ENCODE assay signal across 8 cellular contexts in genomic region chr14:20468773-20469241, GRCh38. TPM values are rescaled to one million over a fixed set of nuclear protein-coding genes. Genes with fewer than 3 reads are reported as not detected.
DNase-seq lines count a peak whose midpoint lies in the region; ATAC-seq, FAIRE-seq and TF ChIP-seq lines count a peak whose summit lies in the region.

No MANE protein-coding gene starts in this region.

- intact Hi-C loops in ascending aorta (cut with DNase I), result loop anchor here (1.0 to 2.0 kb wide), 3 partner anchors 8 to 126 kb away; partner anchors contain the start of genes APEX1, OSGEP, PARP2 and PIP4P1
- intact Hi-C loops in HepG2 (cut with micrococcal nuclease; ENCODE audit: unreplicated experiment), result loop anchor here (1.0 kb wide), 3 partner anchors 8 to 213 kb away; partner anchors contain the start of genes PIP4P1 and TEP1
- intact Hi-C loops in tibial artery (cut with DNase I; ENCODE audit: low total_unique reads), result loop anchor here (5.0 kb wide), 1 partner anchor 213 kb away; the partner anchor contains the start of gene RNASE4

- no peak overlapping the region for H3K4ac ChIP-seq in H9 (ENCODE audit: low read depth, low read length)

- peak overlapping the region; percentile 96 for H2AFZ ChIP-seq in H9 (ENCODE audit: low read length)
- no peak overlapping the region for H2AFZ ChIP-seq in HepG2 (ENCODE audit: low read length)

- H3K79me1 ChIP-seq in H9 (ENCODE audit: insufficient read depth, low read depth, low read length, poor library complexity, severe bottlenecking), result peaks cover 9% of the 10 kb centered on the region

- H3K79me2 ChIP-seq in H9 (ENCODE audit: insufficient read depth, low read length) (peaks cover 11% of the 10 kb centered on the region; the same call in 1 of the 2 replicates), HepG2 (ENCODE audit: insufficient read depth, low read length) (peaks cover 17% of the 10 kb centered on the region)

- no peaks in the 10 kb centered on the region for H3K9me3 ChIP-seq in H9 (ENCODE audit: control insufficient read depth, low read depth, low read length)
- H3K9me3 ChIP-seq in ascending aorta, result no peaks in the 10 kb centered on the region
- H3K9me3 ChIP-seq in HepG2 (ENCODE audit: low read length), result no peaks in the 10 kb centered on the region
- H3K9me3 ChIP-seq in tibial artery, result no peaks in the 10 kb centered on the region

- POLR2A ChIA-PET in BJ (lab: Charles Lee) (no interaction called here), HepG2 (lab: Yijun Ruan, JAX) (interaction anchor here (1.0 to 4.1 kb wide), 4 partner anchors 8 to 55 kb away, joined by 3 to 46 read pairs (median 19); partner anchors contain the start of genes APEX1, OSGEP, PIP4P1 and TEP1)

- no peaks in the 10 kb centered on the region for H3K9me3 Mint-ChIP-seq in H9

- ATAC-seq in HepG2 (peak; percentile 7), HG03135 (IDR thresholded peaks at IDR 0.05; ENCODE audit: unreplicated experiment) (no peak)

- H3K23me2 ChIP-seq in H9 (ENCODE audit: insufficient read length, low read depth, low read length, poor library complexity, severe bottlenecking), result peaks cover 15% of the 10 kb centered on the region

- DNase-seq in BJ (ENCODE audit: low read depth) (no peak), H9 (no peak), ascending aorta (ENCODE audit: low spot score in 2 of 2) (peak in 1 of 2 donors; percentile 66), HepG2 (ENCODE audit: low spot score) (no peak), tibial artery (no peak), LoVo (ENCODE audit: low spot score) (no peak), inferior parietal cortex (ENCODE audit: extremely low spot score) (no peak)

- peaks cover 1% of the 10 kb centered on the region; the same call in 1 of the 2 replicates for H3K27me3 ChIP-seq in BJ (ENCODE audit: control insufficient read depth, insufficient read depth, low read length)
- no peaks in the 10 kb centered on the region; the same call in 1 of the 2 replicates for H3K27me3 ChIP-seq in H9 (ENCODE audit: insufficient read depth, low read length)
- no peaks in the 10 kb centered on the region for H3K27me3 ChIP-seq in ascending aorta
- no peaks in the 10 kb centered on the region for H3K27me3 ChIP-seq in HepG2 (ENCODE audit: control insufficient read depth in 1 of 2, insufficient read depth in 2 of 2, low read length in 2 of 2)
- no peaks in the 10 kb centered on the region for H3K27me3 ChIP-seq in tibial artery

- no peak overlapping the region for H4K8ac ChIP-seq in H9 (replicated peaks; ENCODE audit: insufficient read length, low read depth, low read length)

- H3K23ac ChIP-seq in H9 (ENCODE audit: insufficient read length, low read depth, low read length), result no peak overlapping the region

- H3K4me1 Mint-ChIP-seq in H9, result peaks cover 20 to 21% of the 10 kb centered on the region in 2 experiments

- H4K91ac ChIP-seq in H9 (ENCODE audit: insufficient read length, low read depth, low read length), result no peak overlapping the region

- H3K27ac Mint-ChIP-seq in H9, result peak overlapping the region in 2 of 3 experiments; percentile 11 to 97; a peak in 3 of 7 replicates

- H2BK120ac ChIP-seq in H9 (ENCODE audit: low read depth, low read length, poor library complexity, severe bottlenecking), result no peak overlapping the region

- H3K9ac ChIP-seq in H9 (ENCODE audit: extremely low read depth, insufficient read length, low read length) (no peak overlapping the region), HepG2 (ENCODE audit: insufficient read depth, low read depth, low read length) (peak overlapping the region; percentile 70; the same call in 1 of the 2 replicates)

- BruUV-seq in HepG2 (replicated peaks; lab: Mats Ljungman, UMichigan), result no TSS peak

- no peak overlapping the region for H3K56ac ChIP-seq in H9 (ENCODE audit: insufficient read length, low read depth, low read length)

- H3K4me3 ChIP-seq in BJ (ENCODE audit: low read depth, low read length), result peak overlapping the region; percentile 70
- peak overlapping the region; percentile 90 to 91 for H3K4me3 ChIP-seq in ascending aorta
- H3K4me3 ChIP-seq in HepG2 (replicated peaks in 1 of 3; ENCODE audit: insufficient read depth in 1 of 3, low read depth in 2 of 3, low read length in 3 of 3), result peak overlapping the region; percentile 54 to 93 (median 74)
- H3K4me3 ChIP-seq in tibial artery, result peak overlapping the region; percentile 56 to 79

- no peaks in the 10 kb centered on the region for H3K36me3 ChIP-seq in BJ (ENCODE audit: control insufficient read depth, insufficient read depth, low read length)
- peaks cover 10 to 15% of the 10 kb centered on the region in 2 donors for H3K36me3 ChIP-seq in ascending aorta
- H3K36me3 ChIP-seq in HepG2 (replicated peaks in 1 of 2; ENCODE audit: control insufficient read depth in 1 of 2, insufficient read depth in 2 of 2, low read length in 2 of 2), result peaks cover 2 to 7% of the 10 kb centered on the region in 2 experiments; a peak in 2 of 5 replicates
- H3K36me3 ChIP-seq in tibial artery, result peaks cover 0 to 10% (median 7%) of the 10 kb centered on the region in 3 donors

- no peak for FAIRE-seq in HepG2 (lab: Jason Lieb, UNC)

- H2BK15ac ChIP-seq in H9 (ENCODE audit: low read depth, low read length), result no peak overlapping the region

- no peak overlapping the region for H3K27ac ChIP-seq in H9 (ENCODE audit: insufficient read length, low read depth, low read length)
- peak overlapping the region; percentile 94 to 96 for H3K27ac ChIP-seq in ascending aorta
- no peak overlapping the region for H3K27ac ChIP-seq in HepG2 (ENCODE audit: extremely low read length, insufficient read depth, low read length)
- peak overlapping the region; percentile 79 to 89 for H3K27ac ChIP-seq in tibial artery

- H3T11ph ChIP-seq in H9 (ENCODE audit: low read length), result no peak overlapping the region

- in situ Hi-C loops in HepG2 (cut with HindIII; ENCODE audit: extremely low pct_ligation_motif_present, low pct_unique_long_range_greater_than_20kb), result loop anchor here (10.0 to 25.0 kb wide), 3 partner anchors 132 to 506 kb away; partner anchors contain the start of genes CCNB1IP1 and PARP2

- H2BK12ac ChIP-seq in H9 (ENCODE audit: insufficient read length, low read depth, low read length), result no peak overlapping the region

- peak overlapping the region; percentile 96 for H3K4me2 ChIP-seq in H9 (ENCODE audit: insufficient read depth, insufficient read length, low read length)
- peak overlapping the region; percentile 99 for H3K4me2 ChIP-seq in HepG2 (ENCODE audit: low read depth, low read length)

- CTCF ChIA-PET in BJ (lab: Yijun Ruan, JAX), result no interaction called here
- CTCF ChIA-PET in HepG2 (lab: Yijun Ruan, JAX; ENCODE audit: low intra/inter-chr PET ratio, low total read pairs), result no interaction called here

- no CpG with 5 or more reads among the region's 16 CpGs for WGBS in H9 (ENCODE audit: extremely low coverage, insufficient read length, low lambda C conversion rate)
- WGBS in HepG2 (ENCODE audit: low lambda C conversion rate), result 10% methylated on average over 16 of the region's 16 CpGs

- no peak for TF ChIP-seq EP300 in HepG2 (IDR thresholded peaks at IDR 0.05; ENCODE audit: low read depth in 2 of 2, low read length in 2 of 2)
- TF ChIP-seq EP300 in HepG2 (CRISPR knock-in tag; IDR thresholded peaks at IDR 0.05; ENCODE audit: borderline replicate concordance), result no peak

- no peak overlapping the region for H3K18ac ChIP-seq in H9 (ENCODE audit: insufficient read length, low read depth, low read length)

- TF ChIP-seq RAD21 in HepG2 (CRISPR knock-in tag; IDR thresholded peaks at IDR 0.05), result no peak

- H4K5ac ChIP-seq in H9 (ENCODE audit: insufficient read length, low read depth, low read length), result no peak overlapping the region

- H4K20me1 ChIP-seq in H9 (ENCODE audit: control insufficient read depth, insufficient read depth, insufficient read length), result peaks cover 2% of the 10 kb centered on the region
- H4K20me1 ChIP-seq in HepG2 (ENCODE audit: insufficient read depth, low read length), result no peaks in the 10 kb centered on the region

- no peak overlapping the region for H2BK5ac ChIP-seq in H9 (ENCODE audit: insufficient read length, low read length)

- no peaks in the 10 kb centered on the region for H3K4me1 ChIP-seq in H9 (ENCODE audit: insufficient read depth, low read length)
- H3K4me1 ChIP-seq in ascending aorta, result peaks cover 0 to 12% of the 10 kb centered on the region in 2 donors
- H3K4me1 ChIP-seq in HepG2 (ENCODE audit: insufficient read depth, low read length), result peaks cover 53% of the 10 kb centered on the region
- H3K4me1 ChIP-seq in tibial artery, result peaks cover 0 to 18% (median 10%) of the 10 kb centered on the region in 4 donors

- H3K14ac ChIP-seq in H9 (ENCODE audit: insufficient read depth, low read length), result 0 out of 2 replicates have a peak overlapping the region, but pooled peaks have one; percentile 10

- H3K4me3 Mint-ChIP-seq in H9, result peak overlapping the region; percentile 97

- no peaks in the 10 kb centered on the region; the same call in 1 of the 2 replicates for H3K27me3 Mint-ChIP-seq in H9 (ENCODE audit: low read depth)

- peaks cover 15 to 33% (median 24%) of the 10 kb centered on the region in 3 experiments; a peak in 6 of 7 replicates for H3K36me3 Mint-ChIP-seq in H9 (ENCODE audit: insufficient read depth in 1 of 3, low read depth in 3 of 3)

- no peak overlapping the region for H2AK5ac ChIP-seq in H9 (ENCODE audit: insufficient read length, low read length)

- no peak for TF ChIP-seq POLR2A in HepG2 (IDR thresholded peaks at IDR 0.05; ENCODE audit: insufficient read depth in 1 of 2, low read depth in 2 of 2, low read length in 2 of 2)

- no peak overlapping the region for H2BK20ac ChIP-seq in H9 (ENCODE audit: low read depth, low read length, poor library complexity, severe bottlenecking)

- no peak for TF ChIP-seq CTCF in BJ (IDR thresholded peaks at IDR 0.05; ENCODE audit: insufficient read depth, low read depth, low read length)
- no peak for TF ChIP-seq CTCF in H9 (conservative IDR thresholded peaks at IDR 0.05)
- no peak for TF ChIP-seq CTCF in ascending aorta (IDR thresholded peaks at IDR 0.05)
- no peak for TF ChIP-seq CTCF in HepG2 (CRISPR knock-in tag; IDR thresholded peaks at IDR 0.05)
- no peak for TF ChIP-seq CTCF in tibial artery (IDR thresholded peaks at IDR 0.05)

RNA-seq across cellular contexts. Expression of gene PNP, which starts 0.4 kb away (rescaled TPM):
- 18.4 and 21.4 TPM in 2 replicates for polyA plus RNA-seq in BJ (2011; rRNA removed)
- polyA minus RNA-seq in BJ (2011; rRNA and poly(A)+ RNA removed), result 6.2 and 11.1 TPM in 2 replicates
- total RNA-seq in H9 (2021), result 83.9 and 87.5 TPM in 2 replicates
- 62.7 TPM for total RNA-seq in ascending aorta
- 74.8 and 117 TPM in 2 replicates for total RNA-seq in HepG2 (2016; rRNA removed; fragmentation: Illumina TruSeq; extraction: Trizol)
- total RNA-seq in HepG2 (2016; cell fraction: cytosol; rRNA removed; fragmentation: Illumina TruSeq; extraction: Trizol; ENCODE audit: low read depth), result 7.1 and 8.7 TPM in 2 replicates
- total RNA-seq in HepG2 (2016; cell fraction: insoluble cytoplasmic fraction; rRNA removed; fragmentation: Illumina TruSeq; extraction: Trizol), result 74.5 and 119 TPM in 2 replicates
- 16.6 and 17.8 TPM in 2 replicates for total RNA-seq in HepG2 (2016; cell fraction: membrane; rRNA removed; fragmentation: Illumina TruSeq; extraction: Trizol)
- total RNA-seq in HepG2 (2016; cell fraction: nucleus; rRNA removed; fragmentation: Illumina TruSeq; extraction: Trizol), result 36.5 and 46.4 TPM in 2 replicates
- 40.2 and 45.4 TPM in 2 replicates for polyA plus RNA-seq in HepG2 (2011; rRNA removed)
- polyA plus RNA-seq in HepG2 (2011; cell fraction: cytosol; rRNA removed), result 49.6 and 54.1 TPM in 2 replicates
- 20.3 and 24.4 TPM in 2 replicates for polyA plus RNA-seq in HepG2 (2011; cell fraction: nucleus; rRNA removed)
- polyA plus RNA-seq in HepG2 (2012), result 22.4 and 23.3 TPM in 2 replicates
- 6.6 and 6.8 TPM in 2 replicates for polyA plus RNA-seq in HepG2 (2016; cell fraction: cytosol; fragmentation: Illumina TruSeq; extraction: Trizol; ENCODE audit: low read depth)
- 118 and 121 TPM in 2 replicates for polyA plus RNA-seq in HepG2 (2016; cell fraction: insoluble cytoplasmic fraction; fragmentation: Illumina TruSeq; extraction: Trizol; ENCODE audit: low read depth)
- 10.3 and 11.4 TPM in 2 replicates for polyA plus RNA-seq in HepG2 (2016; cell fraction: membrane; fragmentation: Illumina TruSeq; extraction: Trizol; ENCODE audit: low read depth)
- 46.5 and 51.8 TPM in 2 replicates for polyA plus RNA-seq in HepG2 (2016; cell fraction: nucleus; fragmentation: Illumina TruSeq; extraction: Trizol; ENCODE audit: insufficient read depth, low read depth)
- polyA minus RNA-seq in HepG2 (2011; rRNA and poly(A)+ RNA removed; ENCODE audit: low replicate concordance), result 38.2 and 227 TPM in 2 replicates
- polyA minus RNA-seq in HepG2 (2011; cell fraction: cytosol; rRNA and poly(A)+ RNA removed), result 25.9 and 29.4 TPM in 2 replicates
- 25.4 and 32.6 TPM in 2 replicates for polyA minus RNA-seq in HepG2 (2011; cell fraction: nucleus; rRNA and poly(A)+ RNA removed)

RNA-seq across cellular contexts. Expression of gene PIP4P1, which starts 7.6 kb away (rescaled TPM):
- polyA plus RNA-seq in BJ (2011; rRNA removed) (28.6 and 38.3 TPM in 2 replicates), HepG2 (2011; rRNA removed) (47.0 and 54.5 TPM in 2 replicates)
- polyA minus RNA-seq in BJ (2011; rRNA and poly(A)+ RNA removed), result 26.0 and 45.9 TPM in 2 replicates
- total RNA-seq in H9 (2021) (38.5 and 41.6 TPM in 2 replicates), ascending aorta (30.7 TPM), HepG2 (2016; rRNA removed; fragmentation: Illumina TruSeq; extraction: Trizol) (31.9 and 33.4 TPM in 2 replicates)
- 16.4 and 18.3 TPM in 2 replicates for total RNA-seq in HepG2 (2016; cell fraction: cytosol; rRNA removed; fragmentation: Illumina TruSeq; extraction: Trizol; ENCODE audit: low read depth)
- 32.1 and 34.6 TPM in 2 replicates for total RNA-seq in HepG2 (2016; cell fraction: insoluble cytoplasmic fraction; rRNA removed; fragmentation: Illumina TruSeq; extraction: Trizol)
- total RNA-seq in HepG2 (2016; cell fraction: membrane; rRNA removed; fragmentation: Illumina TruSeq; extraction: Trizol), result 32.6 and 39.7 TPM in 2 replicates
- 20.8 and 28.1 TPM in 2 replicates for total RNA-seq in HepG2 (2016; cell fraction: nucleus; rRNA removed; fragmentation: Illumina TruSeq; extraction: Trizol)
- 40.6 and 41.5 TPM in 2 replicates for polyA plus RNA-seq in HepG2 (2011; cell fraction: cytosol; rRNA removed)
- polyA plus RNA-seq in HepG2 (2011; cell fraction: nucleus; rRNA removed), result 70.2 and 90.4 TPM in 2 replicates
- polyA plus RNA-seq in HepG2 (2012), result 30.3 and 35.7 TPM in 2 replicates
- polyA plus RNA-seq in HepG2 (2016; cell fraction: cytosol; fragmentation: Illumina TruSeq; extraction: Trizol; ENCODE audit: low read depth), result 14.0 and 16.8 TPM in 2 replicates
- polyA plus RNA-seq in HepG2 (2016; cell fraction: insoluble cytoplasmic fraction; fragmentation: Illumina TruSeq; extraction: Trizol; ENCODE audit: low read depth), result 40.6 and 44.1 TPM in 2 replicates
- 24.7 and 35.2 TPM in 2 replicates for polyA plus RNA-seq in HepG2 (2016; cell fraction: membrane; fragmentation: Illumina TruSeq; extraction: Trizol; ENCODE audit: low read depth)
- polyA plus RNA-seq in HepG2 (2016; cell fraction: nucleus; fragmentation: Illumina TruSeq; extraction: Trizol; ENCODE audit: insufficient read depth, low read depth), result 61.7 and 72.0 TPM in 2 replicates
- 63.2 and 70.8 TPM in 2 replicates for polyA minus RNA-seq in HepG2 (2011; rRNA and poly(A)+ RNA removed; ENCODE audit: low replicate concordance)
- 16.6 and 21.8 TPM in 2 replicates for polyA minus RNA-seq in HepG2 (2011; cell fraction: cytosol; rRNA and poly(A)+ RNA removed)
- polyA minus RNA-seq in HepG2 (2011; cell fraction: nucleus; rRNA and poly(A)+ RNA removed), result 33.3 and 33.8 TPM in 2 replicates

RNA-seq across cellular contexts. Expression of gene APEX1, which starts 13.8 kb away (rescaled TPM):
- polyA plus RNA-seq in BJ (2011; rRNA removed), result 219 and 237 TPM in 2 replicates
- polyA minus RNA-seq in BJ (2011; rRNA and poly(A)+ RNA removed), result 77.2 and 135 TPM in 2 replicates
- total RNA-seq in H9 (2021), result 340 and 348 TPM in 2 replicates
- total RNA-seq in ascending aorta, result 21.5 TPM
- total RNA-seq in HepG2 (2016; rRNA removed; fragmentation: Illumina TruSeq; extraction: Trizol), result 171 and 261 TPM in 2 replicates
- total RNA-seq in HepG2 (2016; cell fraction: cytosol; rRNA removed; fragmentation: Illumina TruSeq; extraction: Trizol; ENCODE audit: low read depth), result 72.5 and 84.0 TPM in 2 replicates
- total RNA-seq in HepG2 (2016; cell fraction: insoluble cytoplasmic fraction; rRNA removed; fragmentation: Illumina TruSeq; extraction: Trizol), result 177 and 247 TPM in 2 replicates
- total RNA-seq in HepG2 (2016; cell fraction: membrane; rRNA removed; fragmentation: Illumina TruSeq; extraction: Trizol), result 130 and 144 TPM in 2 replicates
- 79.4 and 94.6 TPM in 2 replicates for total RNA-seq in HepG2 (2016; cell fraction: nucleus; rRNA removed; fragmentation: Illumina TruSeq; extraction: Trizol)
- polyA plus RNA-seq in HepG2 (2011; rRNA removed), result 336 and 405 TPM in 2 replicates
- polyA plus RNA-seq in HepG2 (2011; cell fraction: cytosol; rRNA removed), result 342 and 365 TPM in 2 replicates
- 199 and 247 TPM in 2 replicates for polyA plus RNA-seq in HepG2 (2011; cell fraction: nucleus; rRNA removed)
- polyA plus RNA-seq in HepG2 (2012), result 218 and 250 TPM in 2 replicates
- 85.4 and 96.6 TPM in 2 replicates for polyA plus RNA-seq in HepG2 (2016; cell fraction: cytosol; fragmentation: Illumina TruSeq; extraction: Trizol; ENCODE audit: low read depth)
- 442 and 448 TPM in 2 replicates for polyA plus RNA-seq in HepG2 (2016; cell fraction: insoluble cytoplasmic fraction; fragmentation: Illumina TruSeq; extraction: Trizol; ENCODE audit: low read depth)
- polyA plus RNA-seq in HepG2 (2016; cell fraction: membrane; fragmentation: Illumina TruSeq; extraction: Trizol; ENCODE audit: low read depth), result 162 and 177 TPM in 2 replicates
- polyA plus RNA-seq in HepG2 (2016; cell fraction: nucleus; fragmentation: Illumina TruSeq; extraction: Trizol; ENCODE audit: insufficient read depth, low read depth), result 253 and 259 TPM in 2 replicates
- polyA minus RNA-seq in HepG2 (2011; rRNA and poly(A)+ RNA removed; ENCODE audit: low replicate concordance), result 377 and 396 TPM in 2 replicates
- polyA minus RNA-seq in HepG2 (2011; cell fraction: cytosol; rRNA and poly(A)+ RNA removed), result 101 and 112 TPM in 2 replicates
- polyA minus RNA-seq in HepG2 (2011; cell fraction: nucleus; rRNA and poly(A)+ RNA removed), result 59.6 and 63.5 TPM in 2 replicates

RNA-seq across cellular contexts. Expression of gene OSGEP, which starts 14.2 kb away (rescaled TPM):
- 21.2 and 28.9 TPM in 2 replicates for polyA plus RNA-seq in BJ (2011; rRNA removed)
- 24.4 and 34.2 TPM in 2 replicates for polyA minus RNA-seq in BJ (2011; rRNA and poly(A)+ RNA removed)
- total RNA-seq in H9 (2021), result 46.7 and 50.8 TPM in 2 replicates
- 26.7 TPM for total RNA-seq in ascending aorta
- 32.4 and 39.7 TPM in 2 replicates for total RNA-seq in HepG2 (2016; rRNA removed; fragmentation: Illumina TruSeq; extraction: Trizol)
- 7.0 and 8.1 TPM in 2 replicates for total RNA-seq in HepG2 (2016; cell fraction: cytosol; rRNA removed; fragmentation: Illumina TruSeq; extraction: Trizol; ENCODE audit: low read depth)
- total RNA-seq in HepG2 (2016; cell fraction: insoluble cytoplasmic fraction; rRNA removed; fragmentation: Illumina TruSeq; extraction: Trizol), result 30.4 and 41.7 TPM in 2 replicates
- 12.6 and 13.2 TPM in 2 replicates for total RNA-seq in HepG2 (2016; cell fraction: membrane; rRNA removed; fragmentation: Illumina TruSeq; extraction: Trizol)
- 35.3 and 44.2 TPM in 2 replicates for total RNA-seq in HepG2 (2016; cell fraction: nucleus; rRNA removed; fragmentation: Illumina TruSeq; extraction: Trizol)
- polyA plus RNA-seq in HepG2 (2011; rRNA removed), result 40.0 and 41.1 TPM in 2 replicates
- 25.8 and 29.7 TPM in 2 replicates for polyA plus RNA-seq in HepG2 (2011; cell fraction: cytosol; rRNA removed)
- 108 and 113 TPM in 2 replicates for polyA plus RNA-seq in HepG2 (2011; cell fraction: nucleus; rRNA removed)
- polyA plus RNA-seq in HepG2 (2012), result 14.8 and 23.9 TPM in 2 replicates
- 5.7 and 6.0 TPM in 2 replicates for polyA plus RNA-seq in HepG2 (2016; cell fraction: cytosol; fragmentation: Illumina TruSeq; extraction: Trizol; ENCODE audit: low read depth)
- 31.9 and 37.6 TPM in 2 replicates for polyA plus RNA-seq in HepG2 (2016; cell fraction: insoluble cytoplasmic fraction; fragmentation: Illumina TruSeq; extraction: Trizol; ENCODE audit: low read depth)
- 9.1 and 10.6 TPM in 2 replicates for polyA plus RNA-seq in HepG2 (2016; cell fraction: membrane; fragmentation: Illumina TruSeq; extraction: Trizol; ENCODE audit: low read depth)
- polyA plus RNA-seq in HepG2 (2016; cell fraction: nucleus; fragmentation: Illumina TruSeq; extraction: Trizol; ENCODE audit: insufficient read depth, low read depth), result 101 and 108 TPM in 2 replicates
- 38.1 and 65.7 TPM in 2 replicates for polyA minus RNA-seq in HepG2 (2011; rRNA and poly(A)+ RNA removed; ENCODE audit: low replicate concordance)
- 8.6 and 9.5 TPM in 2 replicates for polyA minus RNA-seq in HepG2 (2011; cell fraction: cytosol; rRNA and poly(A)+ RNA removed)
- 99.7 and 101 TPM in 2 replicates for polyA minus RNA-seq in HepG2 (2011; cell fraction: nucleus; rRNA and poly(A)+ RNA removed)

RNA-seq across cellular contexts. Expression of gene KLHL33, which starts 32.8 kb away (rescaled TPM):
- polyA plus RNA-seq in BJ (2011; rRNA removed) (0.12 and 0.22 TPM in 2 replicates), HepG2 (2011; rRNA removed) (0.05 TPM in 1 of 2 replicates, not detected in the other)
- polyA minus RNA-seq in BJ (2011; rRNA and poly(A)+ RNA removed), result 0.15 and 0.24 TPM in 2 replicates
- total RNA-seq in H9 (2021) (0.04 TPM in 2 replicates), ascending aorta (not detected), HepG2 (2016; rRNA removed; fragmentation: Illumina TruSeq; extraction: Trizol) (not detected in 2 replicates)
- total RNA-seq in HepG2 (2016; cell fraction: cytosol; rRNA removed; fragmentation: Illumina TruSeq; extraction: Trizol; ENCODE audit: low read depth), result not detected in 2 replicates
- not detected in 2 replicates for total RNA-seq in HepG2 (2016; cell fraction: insoluble cytoplasmic fraction; rRNA removed; fragmentation: Illumina TruSeq; extraction: Trizol)
- total RNA-seq in HepG2 (2016; cell fraction: membrane; rRNA removed; fragmentation: Illumina TruSeq; extraction: Trizol), result not detected in 2 replicates
- not detected in 2 replicates for total RNA-seq in HepG2 (2016; cell fraction: nucleus; rRNA removed; fragmentation: Illumina TruSeq; extraction: Trizol)
- 0.03 and 0.05 TPM in 2 replicates for polyA plus RNA-seq in HepG2 (2011; cell fraction: cytosol; rRNA removed)
- 0.03 and 0.10 TPM in 2 replicates for polyA plus RNA-seq in HepG2 (2011; cell fraction: nucleus; rRNA removed)
- polyA plus RNA-seq in HepG2 (2012), result 0.05 and 0.15 TPM in 2 replicates
- not detected in 2 replicates for polyA plus RNA-seq in HepG2 (2016; cell fraction: cytosol; fragmentation: Illumina TruSeq; extraction: Trizol; ENCODE audit: low read depth)
- 0.04 TPM in 1 of 2 replicates, not detected in the other for polyA plus RNA-seq in HepG2 (2016; cell fraction: insoluble cytoplasmic fraction; fragmentation: Illumina TruSeq; extraction: Trizol; ENCODE audit: low read depth)
- not detected in 2 replicates for polyA plus RNA-seq in HepG2 (2016; cell fraction: membrane; fragmentation: Illumina TruSeq; extraction: Trizol; ENCODE audit: low read depth)
- polyA plus RNA-seq in HepG2 (2016; cell fraction: nucleus; fragmentation: Illumina TruSeq; extraction: Trizol; ENCODE audit: insufficient read depth, low read depth), result not detected in 2 replicates
- 0.04 and 0.12 TPM in 2 replicates for polyA minus RNA-seq in HepG2 (2011; rRNA and poly(A)+ RNA removed; ENCODE audit: low replicate concordance)
- not detected in 2 replicates for polyA minus RNA-seq in HepG2 (2011; cell fraction: cytosol; rRNA and poly(A)+ RNA removed)
- 0.12 TPM in 1 of 2 replicates, not detected in the other for polyA minus RNA-seq in HepG2 (2011; cell fraction: nucleus; rRNA and poly(A)+ RNA removed)

Comparison
In these comparisons a context has a peak if more than half of its experiments do, and no peak if none do; other contexts are left out.
1. H3K27ac ChIP-seq: peak in ascending aorta (2 of 2) and tibial artery (2 of 2); none in H9 (single experiment) and HepG2 (single experiment).
2. Peak in every context shown above with its lines, with median percentiles within 50 percentile points of each other: H3K4me3 ChIP-seq.